In genomic region chr12:124927325-124928094, GRCh38 we compare ENCODE assay signal across 7 cellular contexts. TPM values are rescaled to one million over a fixed set of nuclear protein-coding genes. Genes with fewer than 3 reads are reported as not detected.
A peak's percentile ranks its signal among the peaks of the same experiment; 100 is the strongest.
DNase-seq lines count a peak whose midpoint lies in the region; ATAC-seq and TF ChIP-seq lines count a peak whose summit lies in the region.

No MANE protein-coding gene starts in this region.

- H3K4me1 ChIP-seq in lower lobe of right lung: peaks cover 15% of the 10 kb centered on the region

- H3K27ac ChIP-seq in lower lobe of right lung: peak overlapping the region; percentile 86

- no peaks in the 10 kb centered on the region for H3K27me3 ChIP-seq in lower lobe of right lung (ENCODE audit: low read depth)

- H3K36me3 ChIP-seq in lower lobe of right lung: no peaks in the 10 kb centered on the region

- no peaks in the 10 kb centered on the region for H3K9me3 ChIP-seq in lower lobe of right lung

- intact Hi-C loops in lower lobe of right lung (cut with DNase I): no loop called here

- no peak for TF ChIP-seq CTCF in lower lobe of right lung (IDR thresholded peaks at IDR 0.05)

- peak; percentile 71 for ATAC-seq in GM19023 (IDR thresholded peaks at IDR 0.05; ENCODE audit: unreplicated experiment)
- peak; percentile 69 for ATAC-seq in HG03342 (IDR thresholded peaks at IDR 0.05; ENCODE audit: unreplicated experiment)
- ATAC-seq in lower lobe of right lung: peak; percentile 88 to 93

- peak overlapping the region; percentile 57 for H3K4me3 ChIP-seq in lower lobe of right lung

- DNase-seq in activated CD4-positive, alpha-beta T cell treated with anti-CD3 and anti-CD28 coated beads for 1 hour: peak; percentile 89
- peak; percentile 81 for DNase-seq in dedifferentiated amniotic fluid mesenchymal stem cell (ENCODE audit: extremely low spot score)
- DNase-seq in lower lobe of right lung: peak; percentile 89
- peak; percentile 78 to 95 (median 91) for DNase-seq in stimulated activated CD4-positive, alpha-beta T cell treated with anti-CD3 and anti-CD28 coated beads, TNF-alpha, amount 100 ng/mL, for 48 hours (ENCODE audit: low read depth in 3 of 3)
- DNase-seq in NCI-H2029 (lab: John Stamatoyannopoulos, UW): no peak

RNA-seq across cellular contexts. Expression of gene UBC, which starts 13.1 kb away (rescaled TPM):
- total RNA-seq in lower lobe of right lung: 977 TPM
